In genomic region chr12:50187084-50187900, GRCh38 we compare ENCODE assay signal across 9 cellular contexts. TPM values are rescaled to one million over a fixed set of nuclear protein-coding genes. Genes with fewer than 3 reads are reported as not detected.
DNase-seq lines count a peak whose midpoint lies in the region; ATAC-seq and TF ChIP-seq lines count a peak whose summit lies in the region.
"Had no signal": no experiment of that assay in that cellular context is flagged by ENCODE, and none has a peak within 500 bp of the region (broad histone marks: within the 10 kb centered on the region; RNA-seq: fewer than 3 reads in every experiment).

No MANE protein-coding gene starts in this region.

- WGBS in spleen, 5 donors: 53 to 82% (median 72%) methylated on average over 7 of the region's 7 CpGs

- intact Hi-C loops in MCF 10A (cut with micrococcal nuclease): no loop called here
- intact Hi-C loops in spleen (cut with DNase I; ENCODE audit: low total_unique reads): no loop called here

- H3K27ac ChIP-seq in spleen: peak overlapping the region in 7 of 8 donors; percentile 56 to 74 (median 63)
- H3K27ac ChIP-seq: A549 had no signal

- POLR2A ChIA-PET in MCF 10A (lab: Yijun Ruan, JAX): interaction anchor here (0.7 to 1.1 kb wide), 5 partner anchors 9 to 96 kb away, joined by 3 to 5 read pairs (median 3); partner anchors contain the start of gene LIMA1

- no peaks in the 10 kb centered on the region for H3K27me3 ChIP-seq in spleen (replicated peaks in 1 of 7)

- no peaks in the 10 kb centered on the region for H3K9me3 ChIP-seq in spleen
- H3K9me3 ChIP-seq: A549 had no signal

- H3K4me1 ChIP-seq in spleen: peaks cover 7 to 46% (median 28%) of the 10 kb centered on the region in 6 donors
- H3K4me1 ChIP-seq: A549 had no signal

- no peak for TF ChIP-seq POLR2A in spleen (IDR thresholded peaks at IDR 0.05)

- H3K4me1 Mint-ChIP-seq in MCF 10A (ENCODE audit: insufficient read depth, unreplicated experiment): peaks cover 33% of the 10 kb centered on the region

- H3K36me3 ChIP-seq in spleen: peaks cover 0 to 36% (median 7%) of the 10 kb centered on the region in 6 donors

- peak; percentile 84 to 86 for ATAC-seq in activated CD4-positive, CD25-positive, alpha-beta regulatory T cell treated with anti-CD3 and anti-CD28 coated beads, Interleukin-2, amount 50 U/mL, for 24 hours
- peak; percentile 55 for ATAC-seq in HG03457 (IDR thresholded peaks at IDR 0.05; ENCODE audit: unreplicated experiment)

- no peak overlapping the region for H3K4me3 ChIP-seq in spleen
- H3K4me3 ChIP-seq: A549 had no signal

- TF ChIP-seq CTCF in MCF 10A (IDR thresholded peaks at IDR 0.05; ENCODE audit: unreplicated experiment) (no peak), spleen (IDR thresholded peaks at IDR 0.05 in 8 of 11, conservative IDR thresholded peaks at IDR 0.05 in 3 of 11) (no peak)

- H3K27me3 Mint-ChIP-seq in MCF 10A (ENCODE audit: insufficient read depth, unreplicated experiment): no peaks in the 10 kb centered on the region

- BruUV-seq in MCF 10A (replicated peaks; lab: Mats Ljungman, UMichigan): no TSS peak

- peaks cover 34% of the 10 kb centered on the region for H3K36me3 Mint-ChIP-seq in MCF 10A (ENCODE audit: insufficient read depth, unreplicated experiment)

- CTCF ChIA-PET in MCF 10A (lab: Yijun Ruan, JAX): interaction anchor here (0.8 to 1.9 kb wide), 4 partner anchors 11 to 116 kb away, joined by 3 to 6 read pairs (median 4); no protein-coding TSS in a partner anchor

- peak overlapping the region; percentile 68 for H3K27ac Mint-ChIP-seq in MCF 10A (ENCODE audit: low read depth, unreplicated experiment)

- no peaks in the 10 kb centered on the region for H3K9me3 Mint-ChIP-seq in MCF 10A (ENCODE audit: unreplicated experiment)

- in situ Hi-C loops in ACHN (cut with HindIII; ENCODE audit: low pct_ligation_motif_present, low pct_unique_long_range_greater_than_20kb, low sequenced_read_pairs): no loop called here

- no peak overlapping the region for H3K4me3 Mint-ChIP-seq in MCF 10A (ENCODE audit: unreplicated experiment)

- no peak for DNase-seq in activated CD4-positive, CD25-positive, alpha-beta regulatory T cell treated with anti-CD3 and anti-CD28 coated beads, Interleukin-2, amount 50 U/mL, for 72 hours
- DNase-seq in MCF 10A (ENCODE audit: unreplicated experiment) (no peak), spleen (no peak), NCI-H2196 (lab: John Stamatoyannopoulos, UW; ENCODE audit: unreplicated experiment) (no peak), COR-L47 (lab: John Stamatoyannopoulos, UW) (no peak), ACHN (no peak)

RNA-seq across cellular contexts. Expression of gene CERS5, which starts 20.1 kb away (rescaled TPM):
- total RNA-seq in MCF 10A (2022) (56.8 and 58.1 TPM in 2 replicates), spleen (10 to 100 TPM; 21.8 to 55.9 (median 41.3) TPM)
- 10 to 100 TPM; 40.3 to 90.8 (median 58.1) TPM for polyA plus RNA-seq in spleen
